In the genomic region with DNA sequence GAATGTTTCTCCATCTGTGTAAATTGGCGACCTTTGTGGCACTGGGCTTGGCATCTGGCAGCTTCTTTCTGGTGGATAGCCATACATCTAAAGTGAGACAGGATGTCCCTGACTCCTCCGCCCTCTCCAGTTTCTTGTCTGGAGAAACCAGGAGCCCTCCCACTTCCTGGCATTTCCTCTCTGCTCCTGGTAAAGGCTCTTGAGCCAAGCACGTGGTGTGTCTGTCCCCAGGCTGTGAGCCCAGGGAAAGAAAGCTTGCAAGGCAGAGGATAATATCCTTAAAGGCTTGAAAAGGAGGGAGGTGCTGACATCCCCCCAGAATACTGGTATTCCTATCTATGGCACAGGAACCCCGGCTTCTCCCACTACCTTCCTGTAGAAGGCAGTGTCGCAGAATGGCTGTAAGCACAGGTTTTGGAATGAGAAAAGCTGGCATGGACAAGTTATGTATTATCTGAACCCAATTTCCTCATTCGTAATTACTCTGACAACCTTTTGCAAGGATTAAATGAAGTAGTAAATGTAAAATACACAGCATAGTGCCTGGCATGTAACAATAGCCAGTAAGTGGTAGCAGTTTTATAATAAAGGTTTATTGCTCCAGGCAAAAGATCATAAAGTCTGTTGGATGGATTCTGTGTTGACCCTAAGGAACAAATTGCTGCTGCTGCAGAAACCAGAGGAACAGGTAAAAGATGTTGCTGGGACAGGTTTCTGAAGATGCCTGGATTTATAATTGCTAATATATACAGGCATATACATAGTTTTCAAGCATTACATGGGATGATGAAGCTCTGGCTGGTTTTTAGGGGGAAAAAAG, we compare ENCODE assay signal across 1 cellular context.
TF ChIP-seq lines count a peak whose summit lies in the region.

No MANE protein-coding gene starts in this region.

TF ChIP-seq in H1, 55 proteins besides CTCF, POLR2A, EP300 and RAD21 (continued from another document):
- TF ChIP-seq, protein P1, sequence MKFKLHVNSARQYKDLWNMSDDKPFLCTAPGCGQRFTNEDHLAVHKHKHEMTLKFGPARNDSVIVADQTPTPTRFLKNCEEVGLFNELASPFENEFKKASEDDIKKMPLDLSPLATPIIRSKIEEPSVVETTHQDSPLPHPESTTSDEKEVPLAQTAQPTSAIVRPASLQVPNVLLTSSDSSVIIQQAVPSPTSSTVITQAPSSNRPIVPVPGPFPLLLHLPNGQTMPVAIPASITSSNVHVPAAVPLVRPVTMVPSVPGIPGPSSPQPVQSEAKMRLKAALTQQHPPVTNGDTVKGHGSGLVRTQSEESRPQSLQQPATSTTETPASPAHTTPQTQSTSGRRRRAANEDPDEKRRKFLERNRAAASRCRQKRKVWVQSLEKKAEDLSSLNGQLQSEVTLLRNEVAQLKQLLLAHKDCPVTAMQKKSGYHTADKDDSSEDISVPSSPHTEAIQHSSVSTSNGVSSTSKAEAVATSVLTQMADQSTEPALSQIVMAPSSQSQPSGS (IDR thresholded peaks at IDR 0.05; ENCODE audit: low read length), result no peak
- TF ChIP-seq NRF1 (IDR thresholded peaks at IDR 0.05; ENCODE audit: low read depth, low read length) (no peak), POLR2AphosphoS5 (IDR thresholded peaks at IDR 0.05; ENCODE audit: low read depth, low read length) (no peak), MAFK (IDR thresholded peaks at IDR 0.05; ENCODE audit: low read depth, low read length) (no peak)
- TF ChIP-seq, protein P2, sequence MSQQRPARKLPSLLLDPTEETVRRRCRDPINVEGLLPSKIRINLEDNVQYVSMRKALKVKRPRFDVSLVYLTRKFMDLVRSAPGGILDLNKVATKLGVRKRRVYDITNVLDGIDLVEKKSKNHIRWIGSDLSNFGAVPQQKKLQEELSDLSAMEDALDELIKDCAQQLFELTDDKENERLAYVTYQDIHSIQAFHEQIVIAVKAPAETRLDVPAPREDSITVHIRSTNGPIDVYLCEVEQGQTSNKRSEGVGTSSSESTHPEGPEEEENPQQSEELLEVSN (IDR thresholded peaks at IDR 0.05), result no peak
